In the genomic region with DNA sequence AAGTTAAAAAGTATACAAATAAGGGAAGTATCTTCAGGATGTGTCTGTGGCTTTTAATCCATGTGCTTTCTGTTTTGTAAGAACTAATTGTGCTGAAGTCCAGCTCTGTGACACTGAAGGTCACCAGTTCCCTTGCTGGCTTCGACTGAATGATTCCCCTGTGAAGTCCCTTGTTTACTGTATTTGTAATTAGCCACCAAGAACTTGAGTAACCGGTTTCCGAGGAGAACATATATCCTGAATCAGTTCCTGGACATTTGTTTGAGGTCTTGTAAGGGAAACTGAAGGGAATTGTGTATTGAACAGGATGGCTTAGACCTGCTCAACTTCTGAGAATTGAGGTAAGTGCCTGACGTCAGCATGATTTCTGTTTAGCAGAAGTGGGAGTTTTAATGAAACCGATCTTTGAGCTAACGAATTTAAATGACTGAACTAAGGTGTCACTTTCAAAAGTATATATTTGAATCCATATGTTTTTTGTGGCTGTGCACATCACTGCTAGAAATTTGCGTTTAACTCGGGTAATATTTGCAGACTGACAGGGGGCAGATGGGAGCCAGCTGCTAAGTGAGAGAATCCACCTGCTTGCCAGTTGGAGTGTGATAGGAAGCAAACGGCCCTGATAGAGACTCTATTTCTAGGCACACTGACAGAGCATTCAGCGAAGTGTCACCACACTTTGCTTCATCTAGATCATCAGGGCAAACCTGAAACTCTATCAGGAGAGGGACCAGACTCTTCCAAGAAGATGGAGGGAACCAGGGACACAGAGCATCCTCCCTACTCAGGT, we compare ENCODE assay signal across 15 cellular contexts.
DNase-seq lines count a peak whose midpoint lies in the region; ATAC-seq and TF ChIP-seq lines count a peak whose summit lies in the region.
"Had no signal": no experiment of that assay in that cellular context is flagged by ENCODE, and none has a peak within 500 bp of the region (broad histone marks: within the 10 kb centered on the region; RNA-seq: fewer than 3 reads in every experiment).

No MANE protein-coding gene starts in this region.

- H3K36me3 ChIP-seq in OCI-LY3 (replicated peaks; ENCODE audit: low read depth, low read length) (no peaks in the 10 kb centered on the region), HAP-1 (replicated peaks) (no peaks in the 10 kb centered on the region)
- H3K36me3 ChIP-seq: BLaER1 treated with 17β-estradiol and CSF1 and Interleukin-3, amounts not matched to agents 10 nM and 100 nM; gastroesophageal sphincter had no signal

- no peak overlapping the region; the same call in 1 of the 2 replicates for H3K9ac ChIP-seq in OCI-LY3 (ENCODE audit: low read length)
- H3K9ac ChIP-seq: BLaER1 treated with 17β-estradiol and CSF1 and Interleukin-3, amounts not matched to agents 10 nM and 100 nM; parathyroid adenoma had no signal

- H4K20me1 ChIP-seq in OCI-LY3 (ENCODE audit: insufficient read depth, low read length), result no peaks in the 10 kb centered on the region
- H4K20me1 ChIP-seq: BLaER1 treated with 17β-estradiol and CSF1 and Interleukin-3, amounts not matched to agents 10 nM and 100 nM had no signal

- no peaks in the 10 kb centered on the region for H3K9me3 ChIP-seq in OCI-LY3 (ENCODE audit: insufficient read depth, low read length)
- no peaks in the 10 kb centered on the region for H3K9me3 ChIP-seq in HAP-1
- H3K9me3 ChIP-seq: BLaER1 treated with 17β-estradiol and CSF1 and Interleukin-3, amounts not matched to agents 10 nM and 100 nM; gastroesophageal sphincter had no signal

- DNase-seq in GM12865 (ENCODE audit: low read depth) (peak; percentile 2), fibroblast of villous mesenchyme (ENCODE audit: low read depth) (peak; percentile 47), neural crest cell (ENCODE audit: low read depth, low spot score) (no peak), HAP-1 (ENCODE audit: low spot score in 2 of 2) (no peak), GM13977 (ENCODE audit: low spot score) (no peak), foreskin keratinocyte (no peak), NK-92 (lab: John Stamatoyannopoulos, UW; ENCODE audit: unreplicated experiment) (no peak)
- DNase-seq: dorsolateral prefrontal cortex; stimulated activated CD4-positive, alpha-beta T cell treated with anti-CD3 and anti-CD28 coated beads, Interleukin-2, amount 100 ng/mL, for 48 hours; stimulated activated naive CD4-positive, alpha-beta T cell had no signal

- H3K4me1 ChIP-seq in OCI-LY3 (ENCODE audit: low read length) (peaks cover 20% of the 10 kb centered on the region), HAP-1 (peaks cover 17% of the 10 kb centered on the region), foreskin keratinocyte (no peaks in the 10 kb centered on the region)
- H3K4me1 ChIP-seq: BLaER1 treated with 17β-estradiol and CSF1 and Interleukin-3, amounts not matched to agents 10 nM and 100 nM; gastroesophageal sphincter; parathyroid adenoma had no signal

- H3K36me3 Mint-ChIP-seq in neural crest cell (ENCODE audit: low read depth), result no peaks in the 10 kb centered on the region

- peaks cover 28% of the 10 kb centered on the region for H3K4me1 Mint-ChIP-seq in neural crest cell

- TF ChIP-seq CTCF in GM12865 (IDR thresholded peaks at IDR 0.05; ENCODE audit: insufficient read depth, low read depth, low read length, missing control alignments), result no peak
- TF ChIP-seq CTCF in OCI-LY3 (IDR thresholded peaks at IDR 0.05; ENCODE audit: low read depth, low read length), result peak; percentile 25; the same call in 1 of the 2 replicates
- TF ChIP-seq CTCF in fibroblast of villous mesenchyme (IDR thresholded peaks at IDR 0.05; ENCODE audit: insufficient read depth, low read depth, low read length), result no peak
- no peak for TF ChIP-seq CTCF in neural crest cell (conservative IDR thresholded peaks at IDR 0.05)
- no peak for TF ChIP-seq CTCF in GM13977 (IDR thresholded peaks at IDR 0.05; ENCODE audit: extremely low read depth, insufficient read depth, missing control alignments)
- TF ChIP-seq CTCF in foreskin keratinocyte (conservative IDR thresholded peaks at IDR 0.05), result no peak

- H3K27ac Mint-ChIP-seq in neural crest cell (ENCODE audit: unreplicated experiment), result peak overlapping the region; percentile 3

- no peak overlapping the region for H3K4me3 Mint-ChIP-seq in neural crest cell

- no peak overlapping the region for H2AFZ ChIP-seq in OCI-LY3 (ENCODE audit: low read depth, low read length)
- H2AFZ ChIP-seq: parathyroid adenoma had no signal

- H3K4me3 ChIP-seq in GM12865 (ENCODE audit: low read depth, low read length) (no peak overlapping the region), OCI-LY3 (ENCODE audit: low read length) (peak overlapping the region; percentile 27), fibroblast of villous mesenchyme (ENCODE audit: low read depth, low read length) (no peak overlapping the region), HAP-1 (no peak overlapping the region)
- H3K4me3 ChIP-seq: BLaER1 treated with 17β-estradiol and CSF1 and Interleukin-3, amounts not matched to agents 10 nM and 100 nM; dorsolateral prefrontal cortex; gastroesophageal sphincter; lung had no signal

- H3K4me2 ChIP-seq in OCI-LY3 (ENCODE audit: low read length), result peak overlapping the region; percentile 55
- H3K4me2 ChIP-seq: BLaER1 treated with 17β-estradiol and CSF1 and Interleukin-3, amounts not matched to agents 10 nM and 100 nM had no signal

- H3K27ac ChIP-seq in OCI-LY3 (ENCODE audit: low read length) (peak overlapping the region; percentile 23; the same call in 1 of the 2 replicates), foreskin keratinocyte (no peak overlapping the region)
- H3K27ac ChIP-seq: BLaER1 treated with 17β-estradiol and CSF1 and Interleukin-3, amounts not matched to agents 10 nM and 100 nM; dorsolateral prefrontal cortex; gastroesophageal sphincter; parathyroid adenoma had no signal

- in situ Hi-C loops in HAP-1 (cut with MboI; ENCODE audit: low sequenced_read_pairs) (no loop called here), GM13977 (cut with MboI; ENCODE audit: low pct_unique_long_range_greater_than_20kb, low sequenced_read_pairs, unreplicated experiment) (no loop called here)

- ATAC-seq in foreskin keratinocyte, result no peak
- ATAC-seq: gastroesophageal sphincter had no signal

- H3K27me3 ChIP-seq in OCI-LY3 (ENCODE audit: low read depth, low read length) (peaks cover 24% of the 10 kb centered on the region), HAP-1 (ENCODE audit: low read depth) (no peaks in the 10 kb centered on the region), foreskin keratinocyte (no peaks in the 10 kb centered on the region)
- H3K27me3 ChIP-seq: BLaER1 treated with 17β-estradiol and CSF1 and Interleukin-3, amounts not matched to agents 10 nM and 100 nM; gastroesophageal sphincter had no signal

- H3K27me3 Mint-ChIP-seq in neural crest cell (ENCODE audit: low read depth), result no peaks in the 10 kb centered on the region

- H3K79me2 ChIP-seq in OCI-LY3 (ENCODE audit: low read length), result no peaks in the 10 kb centered on the region
- H3K79me2 ChIP-seq: parathyroid adenoma had no signal

- peaks cover 5% of the 10 kb centered on the region for H3K9me3 Mint-ChIP-seq in neural crest cell

Comparison
In these comparisons a context has a peak if more than half of its experiments do, and no peak if none do; other contexts are left out.
1. DNase-seq: peak in GM12865 (single experiment) and fibroblast of villous mesenchyme (single experiment); none in neural crest cell (single experiment), HAP-1 (0 of 2), GM13977 (single experiment), foreskin keratinocyte (0 of 2) and NK-92 (single experiment).